In genomic region chr17:12789075-12789975, GRCh38 we compare ENCODE assay signal across 8 cellular contexts. TPM values are rescaled to one million over a fixed set of nuclear protein-coding genes. Genes with fewer than 3 reads are reported as not detected.
DNase-seq lines count a peak whose midpoint lies in the region; ATAC-seq and TF ChIP-seq lines count a peak whose summit lies in the region.

Gene ARHGAP44, plus strand, starts transcription at chr17:12789498. Its CDS starts 341 bp downstream, at chr17:12789839.

- H3K79me2 ChIP-seq in parathyroid adenoma: peaks cover 25% of the 10 kb centered on the region

- H3K4me3 ChIP-seq in adrenal gland (peak within 1 kb of the TSS in 2 of 4 donors; percentile 23 to 64), left ventricle myocardium inferior (peak within 1 kb of the TSS; percentile 88), parathyroid adenoma (ENCODE audit: low read depth, low read length) (peak within 1 kb of the TSS; percentile 58)

- WGBS in adrenal gland, 4 donors: 0 to 1% (median 1%) methylated on average over 26 to 84 of the region's 84 CpGs

- H3K9me3 ChIP-seq in adrenal gland (replicated peaks in 1 of 3) (no peaks in the 10 kb centered on the region), left ventricle myocardium inferior (replicated peaks) (no peaks in the 10 kb centered on the region), parathyroid adenoma (ENCODE audit: control insufficient read depth, low read length) (no peaks in the 10 kb centered on the region)

- ATAC-seq in GM18498 (IDR thresholded peaks at IDR 0.05; ENCODE audit: unreplicated experiment): peak; percentile 96
- peak; percentile 90 for ATAC-seq in HG02852 (IDR thresholded peaks at IDR 0.05; ENCODE audit: unreplicated experiment)

- DNase-seq in AG08395 (ENCODE audit: low spot score): peak; percentile 73
- DNase-seq in NCI-H2171 treated with DMSO at 0.1 percent for 48 hours (lab: John Stamatoyannopoulos, UW): peak; percentile 55
- peak; percentile 18 to 72 (median 40) for DNase-seq in adrenal gland
- peak; percentile 73 for DNase-seq in left ventricle myocardium inferior
- no peak for DNase-seq in NOMO-1 treated with dmso at 0.1 percent for 144 hours (lab: John Stamatoyannopoulos, UW; ENCODE audit: unreplicated experiment)

- H2AFZ ChIP-seq in parathyroid adenoma: peak within 1 kb of the TSS; percentile 89

- peak in 1 of 2 donors; percentile 43 for TF ChIP-seq POLR2A in adrenal gland (IDR thresholded peaks at IDR 0.05)

- H3K27me3 ChIP-seq in adrenal gland (peaks cover 10% of the 10 kb centered on the region), left ventricle myocardium inferior (ENCODE audit: low read depth) (peaks cover 12% of the 10 kb centered on the region), parathyroid adenoma (ENCODE audit: control insufficient read depth, insufficient read depth, low read length) (no peaks in the 10 kb centered on the region)

- TF ChIP-seq CTCF in adrenal gland (IDR thresholded peaks at IDR 0.05): no peak
- peak; percentile 8 for TF ChIP-seq CTCF in left ventricle myocardium inferior (IDR thresholded peaks at IDR 0.05; ENCODE audit: borderline replicate concordance)
- TF ChIP-seq CTCF in parathyroid adenoma (IDR thresholded peaks at IDR 0.05): no peak

- peak within 1 kb of the TSS; percentile 74 for H3K4me2 ChIP-seq in parathyroid adenoma (ENCODE audit: low read length)

- no peaks in the 10 kb centered on the region for H3K4me1 ChIP-seq in adrenal gland (replicated peaks in 1 of 2)
- peaks cover 18% of the 10 kb centered on the region for H3K4me1 ChIP-seq in left ventricle myocardium inferior
- H3K4me1 ChIP-seq in parathyroid adenoma: peaks cover 6% of the 10 kb centered on the region

- intact Hi-C loops in adrenal gland (cut with DNase I): no loop called here
- intact Hi-C loops in left ventricle myocardium inferior (cut with micrococcal nuclease): no loop called here

- H3K36me3 ChIP-seq in adrenal gland (replicated peaks in 1 of 2): no peaks in the 10 kb centered on the region
- no peaks in the 10 kb centered on the region for H3K36me3 ChIP-seq in left ventricle myocardium inferior
- no peaks in the 10 kb centered on the region for H3K36me3 ChIP-seq in parathyroid adenoma (ENCODE audit: control insufficient read depth, insufficient read depth, low read length)

- H3K9ac ChIP-seq in parathyroid adenoma: no peak within 1 kb of the TSS

- H3K27ac ChIP-seq in adrenal gland (peak within 1 kb of the TSS in 2 of 5 donors; percentile 34 to 42), left ventricle myocardium inferior (replicated peaks) (peak within 1 kb of the TSS; percentile 76), parathyroid adenoma (peak within 1 kb of the TSS; percentile 75)

RNA-seq across cellular contexts. Expression of gene ARHGAP44, which starts in this region (rescaled TPM):
- total RNA-seq in adrenal gland (10 to 100 TPM in 1 of 8 donors, 1 to 10 TPM in 7; 1.6 to 45.2 (median 3.9) TPM), left ventricle myocardium inferior (7.2 TPM)
- polyA plus RNA-seq in adrenal gland: 1 to 10 TPM; 1.7 to 2.8 (median 2.0) TPM
